17 cellular contexts compared by ENCODE assay signal in genomic region chr15:57167821-57168395, GRCh38.
"Had no signal": no experiment of that assay in that cellular context is flagged by ENCODE, and none has a peak within 500 bp of the region (broad histone marks: within the 10 kb centered on the region; RNA-seq: fewer than 3 reads in every experiment).

No MANE protein-coding gene starts in this region.

- DNase-seq: activated CD4-positive, alpha-beta T cell treated with anti-CD3 and anti-CD28 coated beads for 48 hours; activated CD8-positive, alpha-beta memory T cell treated with anti-CD3 and anti-CD28 coated beads, Interleukin-2, amount 50 U/mL, for 48 hours; activated gamma-delta T cell; activated T-cell treated with anti-CD3 and anti-CD28 coated beads, Interleukin-2, amount 50 U/mL, for 72 hours; colonic mucosa; glutamatergic neuron; hypothalamus; pancreas; stimulated activated CD4-positive, alpha-beta T cell treated with anti-CD3 and anti-CD28 coated beads, Interleukin-12 subunit alpha, Interleukin-12 subunit beta, amount 100 ng/mL, for 4 hours; T-helper 17 cell had no signal

- H2AFZ ChIP-seq: neural progenitor cell had no signal

- H3K9me3 Mint-ChIP-seq: activated naive CD4-positive, alpha-beta T cell treated with anti-CD3 and anti-CD28 coated beads, Interleukin-2, amount 50 U/mL, for 72 hours; activated T-cell treated with anti-CD3 and anti-CD28 coated beads, Interleukin-2, amount 50 U/mL, for 72 hours; neural progenitor cell; stimulated activated effector memory CD8-positive, alpha-beta T cell treated with anti-CD3 and anti-CD28 coated beads, Interleukin-12 subunit alpha, Interleukin-12 subunit beta, amount 100 ng/mL, for 72 hours; WTC11 had no signal

- FAIRE-seq: pancreas, urothelium cell line had no signal

- H3K27me3 Mint-ChIP-seq: T-helper 17 cell had no signal

- H3K36me3 ChIP-seq: colonic mucosa, pancreas had no signal

- H3K27me3 ChIP-seq: colonic mucosa, esophagus muscularis mucosa, neural progenitor cell, pancreas had no signal

- H3K4me1 Mint-ChIP-seq: neural progenitor cell had no signal

- H3K4me2 ChIP-seq: neural progenitor cell had no signal

- H3K27ac Mint-ChIP-seq: activated naive CD4-positive, alpha-beta T cell treated with anti-CD3 and anti-CD28 coated beads, Interleukin-2, amount 50 U/mL, for 72 hours; neural progenitor cell; stimulated activated effector memory CD8-positive, alpha-beta T cell treated with anti-CD3 and anti-CD28 coated beads, Interleukin-12 subunit alpha, Interleukin-12 subunit beta, amount 100 ng/mL, for 72 hours; T-helper 17 cell had no signal

- H3K4me3 ChIP-seq: colonic mucosa, esophagus muscularis mucosa, lung, neural progenitor cell, pancreas had no signal

- H3K9ac ChIP-seq: neural progenitor cell had no signal

- H3K27ac ChIP-seq: colonic mucosa, esophagus muscularis mucosa, neural progenitor cell, pancreas had no signal

- H3K4me1 ChIP-seq: colonic mucosa, esophagus muscularis mucosa, neural progenitor cell had no signal

- H3K4me3 Mint-ChIP-seq: neural progenitor cell; stimulated activated effector memory CD8-positive, alpha-beta T cell treated with anti-CD3 and anti-CD28 coated beads, Interleukin-12 subunit alpha, Interleukin-12 subunit beta, amount 100 ng/mL, for 72 hours; T-helper 17 cell; WTC11 had no signal

- H3K9me3 ChIP-seq: colonic mucosa, esophagus muscularis mucosa, pancreas had no signal
